ENCODE assay signal across 8 cellular contexts in the genomic region with DNA sequence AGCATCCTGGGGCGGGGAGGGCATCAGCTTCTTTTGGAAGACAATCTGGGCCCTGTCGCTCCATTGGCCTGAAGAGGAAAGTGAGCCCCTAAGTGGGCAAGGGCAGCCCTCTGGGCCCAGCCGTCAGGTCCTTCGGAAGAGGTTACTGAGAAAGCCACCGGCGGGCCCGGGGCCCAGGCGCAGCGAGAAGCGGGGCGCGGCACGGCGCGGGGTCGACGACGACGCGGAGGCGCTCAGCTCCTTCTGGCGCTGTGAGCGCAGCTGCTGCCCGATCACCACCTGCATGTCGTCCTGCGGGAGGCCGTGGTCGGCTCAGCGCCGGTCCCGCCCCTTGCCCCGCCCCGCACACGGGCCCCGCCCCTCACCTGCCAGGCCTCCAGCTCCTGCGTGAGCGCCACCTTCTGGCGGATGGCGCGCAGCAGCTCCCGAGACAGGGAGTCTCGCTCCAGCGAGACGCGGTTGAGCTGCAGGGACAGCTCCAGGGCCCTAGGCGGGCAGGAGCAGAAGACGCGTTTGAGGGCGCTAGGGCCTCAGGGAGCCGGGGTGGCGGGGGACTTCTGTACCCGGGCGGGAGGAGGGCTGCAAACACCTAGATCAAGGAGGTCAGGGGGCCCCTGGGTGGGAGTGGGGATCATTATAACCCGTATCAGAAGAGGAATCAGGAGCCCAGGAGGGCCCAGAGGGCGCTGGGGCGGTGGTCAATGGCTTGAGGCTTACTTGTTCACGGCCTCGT. TPM values are rescaled to one million over a fixed set of nuclear protein-coding genes. Genes with fewer than 3 reads are reported as not detected.
DNase-seq lines count a peak whose midpoint lies in the region; ATAC-seq and TF ChIP-seq lines count a peak whose summit lies in the region.

No MANE protein-coding gene starts in this region.

- no peaks in the 10 kb centered on the region for H3K9me3 ChIP-seq in naive thymus-derived CD4-positive, alpha-beta T cell (ENCODE audit: control insufficient read depth in 2 of 3, low read length in 3 of 3)

- peaks cover 20 to 41% (median 36%) of the 10 kb centered on the region in 7 donors for H3K4me1 Mint-ChIP-seq in naive thymus-derived CD4-positive, alpha-beta T cell
- peaks cover 53% of the 10 kb centered on the region for H3K4me1 Mint-ChIP-seq in stimulated activated memory B cell treated with anti-CD40 and anti-IgM and Interleukin-4, amounts not matched to agents 10 μg/mL and 1 μg/mL and 100 μg/mL, for 72 hours

- peaks cover 0 to 20% (median 0%) of the 10 kb centered on the region in 3 experiments for H3K36me3 ChIP-seq in naive thymus-derived CD4-positive, alpha-beta T cell (ENCODE audit: control insufficient read depth in 2 of 3, insufficient read depth in 3 of 3, low read length in 3 of 3)

- DNase-seq in DMS153 treated with DMSO at 0.1 percent for 48 hours (lab: John Stamatoyannopoulos, UW; ENCODE audit: unreplicated experiment) = peak; percentile 70
- DNase-seq in HL-60 (ENCODE audit: low read depth in 1 of 2, low spot score in 1 of 2) = peak; percentile 79 to 87
- DNase-seq in NOMO-1 (lab: John Stamatoyannopoulos, UW; ENCODE audit: unreplicated experiment in 2 of 2) = peak; percentile 62 to 67
- peak; percentile 89 for DNase-seq in activated CD8-positive, alpha-beta memory T cell treated with anti-CD3 and anti-CD28 coated beads, Interleukin-2, amount 50 U/mL, for 4 hours
- peak; percentile 91 for DNase-seq in epithelial cell of esophagus (ENCODE audit: low read depth)
- DNase-seq in naive thymus-derived CD4-positive, alpha-beta T cell = peak; percentile 66 to 89 (median 82)
- no peak for DNase-seq in amniotic stem cell (lab: John Stamatoyannopoulos, UW)

- CTCF ChIA-PET in naive thymus-derived CD4-positive, alpha-beta T cell (lab: Charles Lee) = interaction anchor here (0.6 to 9.2 kb wide), 23 partner anchors 9 to 226 kb away, joined by 3 to 98 read pairs (median 4); partner anchors contain the start of genes CLDN6, IL32, TNFRSF12A and ZNF213

- peak overlapping the region in 9 of 10 donors; percentile 16 to 81 (median 66) for H3K4me3 Mint-ChIP-seq in naive thymus-derived CD4-positive, alpha-beta T cell
- peak overlapping the region; percentile 9 for H3K4me3 Mint-ChIP-seq in stimulated activated memory B cell treated with anti-CD40 and anti-IgM and Interleukin-4, amounts not matched to agents 10 μg/mL and 1 μg/mL and 100 μg/mL, for 72 hours

- H3K9me3 Mint-ChIP-seq in naive thymus-derived CD4-positive, alpha-beta T cell = no peaks in the 10 kb centered on the region
- no peaks in the 10 kb centered on the region for H3K9me3 Mint-ChIP-seq in stimulated activated memory B cell treated with anti-CD40 and anti-IgM and Interleukin-4, amounts not matched to agents 10 μg/mL and 1 μg/mL and 100 μg/mL, for 72 hours

- H3K27ac ChIP-seq in HL-60 (replicated peaks) = no peak overlapping the region
- no peak overlapping the region for H3K27ac ChIP-seq in naive thymus-derived CD4-positive, alpha-beta T cell (ENCODE audit: low read depth, low read length)

- H3K27me3 ChIP-seq in HL-60 (ENCODE audit: insufficient read depth, poor library complexity, severe bottlenecking) = peaks cover 17% of the 10 kb centered on the region
- peaks cover 5 to 6% of the 10 kb centered on the region in 2 donors for H3K27me3 ChIP-seq in naive thymus-derived CD4-positive, alpha-beta T cell (ENCODE audit: control insufficient read depth in 2 of 2, insufficient read depth in 2 of 2, low read length in 2 of 2)

- intact Hi-C loops in naive thymus-derived CD4-positive, alpha-beta T cell (cut with micrococcal nuclease) = loop anchor here (1.0 to 10.0 kb wide), 5 partner anchors 8 to 493 kb away; partner anchors contain the start of genes CEMP1 (in 1 of the 2), PDPK1 (in 1 of the 2) and TNFRSF12A (in 1 of the 2)

- H3K4me3 ChIP-seq in HL-60 (replicated peaks; ENCODE audit: insufficient read depth, low read length) = no peak overlapping the region
- no peak overlapping the region for H3K4me3 ChIP-seq in epithelial cell of esophagus (ENCODE audit: low read length)
- no peak overlapping the region for H3K4me3 ChIP-seq in naive thymus-derived CD4-positive, alpha-beta T cell (ENCODE audit: low read length)

- H3K36me3 Mint-ChIP-seq in naive thymus-derived CD4-positive, alpha-beta T cell = peaks cover 0 to 14% (median 3%) of the 10 kb centered on the region in 5 donors
- H3K36me3 Mint-ChIP-seq in stimulated activated memory B cell treated with anti-CD40 and anti-IgM and Interleukin-4, amounts not matched to agents 10 μg/mL and 1 μg/mL and 100 μg/mL, for 72 hours = peaks cover 17% of the 10 kb centered on the region

- POLR2A ChIA-PET in naive thymus-derived CD4-positive, alpha-beta T cell (lab: Charles Lee) = interaction anchor here (0.5 to 2.3 kb wide), 18 partner anchors 8 to 1243 kb away, joined by 3 to 17 read pairs (median 3); partner anchors contain the start of genes TNFRSF12A and ZNF213

- TF ChIP-seq CTCF in HL-60 (IDR thresholded peaks at IDR 0.05; ENCODE audit: insufficient read depth, low read length) (peak; percentile 69), epithelial cell of esophagus (IDR thresholded peaks at IDR 0.05; ENCODE audit: insufficient read depth, low read depth, low read length, missing control alignments) (peak; percentile 75)

- ATAC-seq in naive thymus-derived CD4-positive, alpha-beta T cell = peak; percentile 69
- peak; percentile 62 for ATAC-seq in stimulated activated memory B cell treated with anti-CD40 and anti-IgM and Interleukin-4, amounts not matched to agents 10 μg/mL and 1 μg/mL and 100 μg/mL, for 72 hours

- peaks cover 25 to 28% of the 10 kb centered on the region in 2 donors for H3K4me1 ChIP-seq in naive thymus-derived CD4-positive, alpha-beta T cell (ENCODE audit: control insufficient read depth in 2 of 2, insufficient read depth in 2 of 2, low read length in 2 of 2)

- peak overlapping the region in 3 of 9 donors; percentile 25 to 65 (median 43) for H3K27ac Mint-ChIP-seq in naive thymus-derived CD4-positive, alpha-beta T cell
- no peak overlapping the region for H3K27ac Mint-ChIP-seq in stimulated activated memory B cell treated with anti-CD40 and anti-IgM and Interleukin-4, amounts not matched to agents 10 μg/mL and 1 μg/mL and 100 μg/mL, for 72 hours

- H3K27me3 Mint-ChIP-seq in naive thymus-derived CD4-positive, alpha-beta T cell = peaks cover 19 to 35% (median 23%) of the 10 kb centered on the region in 5 donors
- peaks cover 53% of the 10 kb centered on the region for H3K27me3 Mint-ChIP-seq in stimulated activated memory B cell treated with anti-CD40 and anti-IgM and Interleukin-4, amounts not matched to agents 10 μg/mL and 1 μg/mL and 100 μg/mL, for 72 hours

RNA-seq across cellular contexts. Expression of gene THOC6, which starts 4.3 kb away (rescaled TPM):
- 10 to 100 TPM; 25.3 to 55.5 (median 26.0) TPM for total RNA-seq in naive thymus-derived CD4-positive, alpha-beta T cell
- 10 to 100 TPM; 46.3 to 60.6 TPM for polyA plus RNA-seq in naive thymus-derived CD4-positive, alpha-beta T cell

RNA-seq across cellular contexts. Expression of gene HCFC1R1, which starts 4.4 kb away (rescaled TPM):
- 10 to 100 TPM; 11.5 to 29.6 (median 14.9) TPM for total RNA-seq in naive thymus-derived CD4-positive, alpha-beta T cell
- polyA plus RNA-seq in naive thymus-derived CD4-positive, alpha-beta T cell = 10 to 100 TPM; 12.0 to 24.6 TPM

RNA-seq across cellular contexts. Expression of gene TNFRSF12A, which starts 8.0 kb away (rescaled TPM):
- total RNA-seq in naive thymus-derived CD4-positive, alpha-beta T cell = 1 to 10 TPM in 3 of 5 experiments, under 1 TPM in 2; 0.57 to 5.9 (median 1.1) TPM
- polyA plus RNA-seq in naive thymus-derived CD4-positive, alpha-beta T cell = not detected

RNA-seq across cellular contexts. Expression of gene BICDL2, which starts 8.6 kb away (rescaled TPM):
- 1 to 10 TPM in 1 of 5 experiments, not detected in 4; 1.0 TPM for total RNA-seq in naive thymus-derived CD4-positive, alpha-beta T cell
- polyA plus RNA-seq in naive thymus-derived CD4-positive, alpha-beta T cell = not detected

RNA-seq across cellular contexts. Expression of gene CLDN6, which starts 10.2 kb away (rescaled TPM):
- total RNA-seq in naive thymus-derived CD4-positive, alpha-beta T cell = not detected
- not detected for polyA plus RNA-seq in naive thymus-derived CD4-positive, alpha-beta T cell
